20 cellular contexts compared by ENCODE assay signal in genomic region chr11:58992489-58992888, GRCh38. TPM values are rescaled to one million over a fixed set of nuclear protein-coding genes. Genes with fewer than 3 reads are reported as not detected.
A peak's percentile ranks its signal among the peaks of the same experiment; 100 is the strongest.
DNase-seq lines count a peak whose midpoint lies in the region; ATAC-seq, FAIRE-seq and TF ChIP-seq lines count a peak whose summit lies in the region.
"Had no signal": no experiment of that assay in that cellular context is flagged by ENCODE, and none has a peak within 500 bp of the region (broad histone marks: within the 10 kb centered on the region; RNA-seq: fewer than 3 reads in every experiment).

No MANE protein-coding gene starts in this region.

- H4K20me1 ChIP-seq in GM12878 (ENCODE audit: control insufficient read depth, insufficient read depth): no peaks in the 10 kb centered on the region
- H4K20me1 ChIP-seq: BLaER1 treated with 17β-estradiol and CSF1 and Interleukin-3, amounts not matched to agents 10 nM and 100 nM had no signal

- DNase-seq in GM06990 (ENCODE audit: extremely low read depth, insufficient read length) (peak; percentile 20), GM12878 (ENCODE audit: low read depth, low spot score) (no peak), NCI-H526 (lab: John Stamatoyannopoulos, UW) (no peak), GM13977 (ENCODE audit: low spot score) (no peak)
- DNase-seq: ACHN; Calu3; CD4-positive, CD25-positive, alpha-beta regulatory T cell; DMS 273 treated with DMSO at 0.1 percent for 48 hours; EL; IMR-90; Kasumi-1; KBM-7 had no signal

- H3K27ac ChIP-seq in GM12878 (ENCODE audit: control insufficient read depth, insufficient read depth): no peak overlapping the region
- H3K27ac ChIP-seq: BLaER1 treated with 17β-estradiol and CSF1 and Interleukin-3, amounts not matched to agents 10 nM and 100 nM had no signal

- CTCF ChIA-PET in GM12878 (lab: Yijun Ruan, JAX): no interaction called here

- TF ChIP-seq EP300 in GM12878 (IDR thresholded peaks at IDR 0.05; ENCODE audit: borderline replicate concordance in 1 of 2, control insufficient read depth in 1 of 2, low read depth in 2 of 2, low read length in 2 of 2): no peak

- BruUV-seq in GM12878 (replicated peaks; lab: Mats Ljungman, UMichigan): no TSS peak

- no peak for TF ChIP-seq RAD21 in GM12878 (IDR thresholded peaks at IDR 0.05; ENCODE audit: insufficient read depth, low read depth, low read length)

- POLR2A ChIA-PET in GM12878 (lab: Charles Lee): no interaction called here

- no peak for FAIRE-seq in GM12878 (lab: Jason Lieb, UNC)
- FAIRE-seq: G401.6, H54 had no signal

- no peak overlapping the region for H2AFZ ChIP-seq in GM12878 (ENCODE audit: control insufficient read depth, low read depth, low read length)

- SMC1A ChIA-PET in GM12878 (lab: Charles Lee; ENCODE audit: uncharacterized antibody, unreplicated experiment): no interaction called here

- H3K9ac ChIP-seq in GM12878 (ENCODE audit: control insufficient read depth, insufficient read depth, low read length): no peak overlapping the region
- H3K9ac ChIP-seq: BLaER1 treated with 17β-estradiol and CSF1 and Interleukin-3, amounts not matched to agents 10 nM and 100 nM had no signal

- no peaks in the 10 kb centered on the region for H3K4me1 ChIP-seq in GM12878 (ENCODE audit: control insufficient read depth, insufficient read depth, low read length)
- H3K4me1 ChIP-seq: BLaER1 treated with 17β-estradiol and CSF1 and Interleukin-3, amounts not matched to agents 10 nM and 100 nM had no signal

- H3K9me3 ChIP-seq in GM12878 (replicated peaks; ENCODE audit: control insufficient read depth, insufficient read depth, low read length): no peaks in the 10 kb centered on the region

- no peak for TF ChIP-seq CTCF in GM06990 (IDR thresholded peaks at IDR 0.05; ENCODE audit: insufficient read depth, low read length, poor library complexity, severe bottlenecking)
- no peak for TF ChIP-seq CTCF in GM12878 (IDR thresholded peaks at IDR 0.05 in 2 of 3, conservative IDR thresholded peaks at IDR 0.05 in 1 of 3; ENCODE audit: control insufficient read depth in 2 of 3, extremely low read depth in 1 of 3, insufficient read depth in 1 of 3, low read depth in 3 of 3, low read length in 3 of 3)
- TF ChIP-seq CTCF in GM13977 (IDR thresholded peaks at IDR 0.05; ENCODE audit: extremely low read depth, insufficient read depth, missing control alignments): no peak

- WGBS in GM12878 (ENCODE audit: insufficient coverage, insufficient replicate concordance, low lambda C conversion rate, missing lambda C conversion rate): 0% methylated on average over 1 of the region's 1 CpG

- in situ Hi-C loops in GM12878 (cut with MboI) (no loop called here), GM13977 (cut with MboI; ENCODE audit: low pct_unique_long_range_greater_than_20kb, low sequenced_read_pairs, unreplicated experiment) (no loop called here)

- no peak for TF ChIP-seq POLR2A in GM12878 (IDR thresholded peaks at IDR 0.05; ENCODE audit: low read depth, low read length)

- H3K27me3 ChIP-seq in GM06990 (replicated peaks; ENCODE audit: control insufficient read depth, insufficient read depth, low read length) (no peaks in the 10 kb centered on the region), GM12878 (replicated peaks in 1 of 2; ENCODE audit: control insufficient read depth in 2 of 2, insufficient read depth in 2 of 2, low read length in 1 of 2) (no peaks in the 10 kb centered on the region)
- H3K27me3 ChIP-seq: BLaER1 treated with 17β-estradiol and CSF1 and Interleukin-3, amounts not matched to agents 10 nM and 100 nM had no signal

- H3K79me2 ChIP-seq in GM12878 (ENCODE audit: control insufficient read depth, insufficient read depth, low read length): no peaks in the 10 kb centered on the region

- no peaks in the 10 kb centered on the region for H3K36me3 ChIP-seq in GM06990 (ENCODE audit: control insufficient read depth, insufficient read depth, low read length)
- H3K36me3 ChIP-seq in GM12878 (ENCODE audit: control insufficient read depth in 2 of 2, insufficient read depth in 2 of 2, low read length in 1 of 2): no peaks in the 10 kb centered on the region
- H3K36me3 ChIP-seq: BLaER1 treated with 17β-estradiol and CSF1 and Interleukin-3, amounts not matched to agents 10 nM and 100 nM had no signal

- no peak overlapping the region for H3K4me3 ChIP-seq in GM06990 (replicated peaks; ENCODE audit: low read depth, low read length)
- no peak overlapping the region for H3K4me3 ChIP-seq in GM12878
- H3K4me3 ChIP-seq: BLaER1 treated with 17β-estradiol and CSF1 and Interleukin-3, amounts not matched to agents 10 nM and 100 nM had no signal

- intact Hi-C loops in GM12878 (cut with micrococcal nuclease; ENCODE audit: unreplicated experiment): no loop called here

- ATAC-seq in GM18868 (IDR thresholded peaks at IDR 0.05; ENCODE audit: unreplicated experiment) (peak; percentile 79), HG02870 (IDR thresholded peaks at IDR 0.05; ENCODE audit: unreplicated experiment) (peak; percentile 80), GM12878 (no peak), HG03196 (IDR thresholded peaks at IDR 0.05; ENCODE audit: unreplicated experiment) (no peak)
- ATAC-seq: HCT116 had no signal

- H3K4me2 ChIP-seq in GM12878 (ENCODE audit: control insufficient read depth, insufficient read depth): no peak overlapping the region
- H3K4me2 ChIP-seq: BLaER1 treated with 17β-estradiol and CSF1 and Interleukin-3, amounts not matched to agents 10 nM and 100 nM had no signal

- RAD21 ChIA-PET in GM12878 (lab: Charles Lee; ENCODE audit: unreplicated experiment): no interaction called here

TF ChIP-seq in GM12878, 131 proteins besides CTCF, POLR2A, EP300 and RAD21:
- no peak for TF ChIP-seq HDAC2 (IDR thresholded peaks at IDR 0.05)
- no peak for TF ChIP-seq FOS (IDR thresholded peaks at IDR 0.05; ENCODE audit: borderline replicate concordance, extremely low read depth, insufficient read length)
- TF ChIP-seq JUNB (IDR thresholded peaks at IDR 0.05): peak; percentile 44; the same call in 1 of the 2 replicates

RNA-seq across cellular contexts. Expression of gene GLYATL1, which starts 53.2 kb away (rescaled TPM):
- total RNA-seq in GM12878 (2013; cell fraction: nucleolus; rRNA removed): not detected in 2 replicates
- not detected in 2 replicates for total RNA-seq in GM12878 (2014; rRNA removed)
- total RNA-seq in GM12878 (2014; rRNA removed; fragmentation: Illumina TruSeq; extraction: Trizol): not detected in 2 replicates
- total RNA-seq in GM12878 (2021): not detected in 2 replicates
- polyA plus RNA-seq in GM12878 (2011; ENCODE audit: low read depth): not detected
- polyA plus RNA-seq in GM12878 (2011; rRNA removed): not detected in 2 replicates
- not detected in 2 replicates for polyA plus RNA-seq in GM12878 (2011; cell fraction: cytosol; rRNA removed)
- polyA plus RNA-seq in GM12878 (2011; cell fraction: nucleus; rRNA removed): not detected in 2 replicates
- polyA plus RNA-seq in GM12878 (2012): not detected in 2 replicates
- not detected in 2 replicates for polyA plus RNA-seq in GM12878 (2014; fragmentation: Illumina TruSeq; extraction: Trizol)
- polyA plus RNA-seq in GM12878 (2014; fragmentation: Nextera tagmentation; extraction: Ambion mirVana): not detected
- polyA plus RNA-seq in GM12878 (2014; rRNA removed): not detected in 2 replicates
- polyA plus RNA-seq in GM12878 (2016; fragmentation: Nextera tagmentation; extraction: Ambion mirVana): not detected
- polyA minus RNA-seq in GM12878 (2011; rRNA and poly(A)+ RNA removed): not detected in 2 replicates
- polyA minus RNA-seq in GM12878 (2011; cell fraction: cytosol; rRNA and poly(A)+ RNA removed): not detected in 2 replicates
- not detected in 2 replicates for polyA minus RNA-seq in GM12878 (2011; cell fraction: nucleus; rRNA and poly(A)+ RNA removed)
- total RNA-seq: A172; Calu3; CD4-positive, CD25-positive, alpha-beta regulatory T cell had no signal
- polyA plus RNA-seq: CD4-positive, CD25-positive, alpha-beta regulatory T cell had no signal

Comparison
In these comparisons a context has a peak if more than half of its experiments do, and no peak if none do; other contexts are left out.
1. ATAC-seq: peak in GM18868 (single experiment) and HG02870 (single experiment); none in GM12878 (single experiment) and HG03196 (single experiment).